ENCODE assay signal across 15 cellular contexts in the genomic region with DNA sequence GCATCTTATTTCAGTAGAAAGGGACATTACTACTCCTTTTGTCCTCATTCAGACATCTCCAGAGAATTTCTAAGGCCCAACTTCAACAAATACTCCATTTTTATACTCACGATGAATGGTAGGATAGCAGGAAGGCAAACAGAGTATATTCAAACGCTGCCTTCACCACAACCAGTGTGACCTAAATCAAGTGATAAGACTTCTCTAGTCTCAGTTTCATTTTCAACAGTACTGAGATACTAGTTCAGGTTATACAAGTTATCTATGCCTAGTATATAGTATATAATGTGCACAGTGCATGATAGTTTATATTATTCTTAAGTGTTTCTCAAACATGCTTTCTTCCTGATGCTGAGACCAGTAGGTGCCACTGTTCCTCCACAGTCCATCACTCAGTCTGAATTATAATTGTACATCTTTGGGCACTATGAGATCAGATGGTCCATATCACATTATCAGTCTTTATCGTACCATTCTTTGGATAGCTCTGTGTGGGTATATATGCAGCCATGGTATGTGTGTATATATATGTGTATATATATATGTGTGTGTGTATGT.
DNase-seq lines count a peak whose midpoint lies in the region; ATAC-seq, FAIRE-seq and TF ChIP-seq lines count a peak whose summit lies in the region.
"Had no signal": no experiment of that assay in that cellular context is flagged by ENCODE, and none has a peak within 500 bp of the region (broad histone marks: within the 10 kb centered on the region; RNA-seq: fewer than 3 reads in every experiment).

No MANE protein-coding gene starts in this region.

- H3K4me1 ChIP-seq in keratinocyte (ENCODE audit: control insufficient read depth, extremely low read depth, insufficient read depth, low read length): peaks cover 5% of the 10 kb centered on the region
- H3K4me1 ChIP-seq: left lung had no signal

- dilution Hi-C loops in keratinocyte (cut with MboI; ENCODE audit: extremely low pct_ligation_motif_present, low sequenced_read_pairs): no loop called here

- H3K9ac ChIP-seq in keratinocyte (ENCODE audit: control insufficient read depth, extremely low read depth, insufficient read depth, low read length): no peak overlapping the region

- H3K4me3 ChIP-seq in keratinocyte (ENCODE audit: control insufficient read depth in 2 of 3, extremely low read depth in 1 of 3, insufficient read depth in 2 of 3, low read depth in 1 of 3, low read length in 3 of 3): no peak overlapping the region
- H3K4me3 ChIP-seq: left lung had no signal

- ATAC-seq in GM18511 (IDR thresholded peaks at IDR 0.05; ENCODE audit: unreplicated experiment) (peak; percentile 66), HG03280 (IDR thresholded peaks at IDR 0.05; ENCODE audit: unreplicated experiment) (peak; percentile 53), GM21528 (IDR thresholded peaks at IDR 0.05; ENCODE audit: low FRiP score, unreplicated experiment) (no peak), HG02642 (IDR thresholded peaks at IDR 0.05; ENCODE audit: poor library complexity, unreplicated experiment) (no peak)
- ATAC-seq: CD8-positive, alpha-beta T cell; left lung had no signal

- H3K27ac ChIP-seq in VCaP: no peak overlapping the region
- H3K27ac ChIP-seq in keratinocyte (ENCODE audit: control insufficient read depth, insufficient read depth, low read length): no peak overlapping the region
- H3K27ac ChIP-seq: left lung had no signal

- FAIRE-seq in keratinocyte (lab: Jason Lieb, UNC): no peak

- no peak overlapping the region for H2AFZ ChIP-seq in keratinocyte (ENCODE audit: control insufficient read depth, low read length)

- no peaks in the 10 kb centered on the region for H3K79me2 ChIP-seq in keratinocyte (ENCODE audit: control insufficient read depth, insufficient read depth, low read length)

- TF ChIP-seq CTCF in VCaP (conservative IDR thresholded peaks at IDR 0.05): peak; percentile 54
- TF ChIP-seq CTCF in keratinocyte (optimal IDR thresholded peaks at IDR 0.05 in 1 of 3, IDR thresholded peaks at IDR 0.05 in 1 of 3, conservative IDR thresholded peaks at IDR 0.05 in 1 of 3; ENCODE audit: extremely low read depth in 1 of 3, insufficient read depth in 2 of 3, low read length in 3 of 3): peak; percentile 13 to 40 (median 18)

- no peaks in the 10 kb centered on the region for H3K9me3 ChIP-seq in keratinocyte (ENCODE audit: control insufficient read depth, low read depth, low read length)
- H3K9me3 ChIP-seq: left lung had no signal

- H3K27me3 ChIP-seq in keratinocyte (ENCODE audit: control insufficient read depth, extremely low read depth, insufficient read depth, low read length): no peaks in the 10 kb centered on the region
- H3K27me3 ChIP-seq: left lung had no signal

- no peaks in the 10 kb centered on the region for H3K9me1 ChIP-seq in keratinocyte (ENCODE audit: control insufficient read depth, extremely low read depth, insufficient read depth, low read length)

- H3K4me2 ChIP-seq in keratinocyte (ENCODE audit: control insufficient read depth, extremely low read depth, insufficient read depth, low read depth, low read length): no peak overlapping the region

- DNase-seq in keratinocyte (ENCODE audit: low read depth, low spot score) (no peak), mucosa of gallbladder (ENCODE audit: low spot score) (no peak)
- DNase-seq in activated CD4-positive, alpha-beta T cell treated with anti-CD3 and anti-CD28 coated beads, Interleukin-2, amount 50 U/mL, for 1 hour: no peak
- DNase-seq: activated CD8-positive, alpha-beta memory T cell treated with anti-CD3 and anti-CD28 coated beads, Interleukin-2, amount 50 U/mL, for 48 hours; CD8-positive, alpha-beta T cell; left lung; NCI-H1092; occipital lobe; stimulated activated CD4-positive, alpha-beta T cell treated with anti-CD3 and anti-CD28 coated beads, Interleukin-2, amount 100 ng/mL, for 48 hours; T-helper 9 cell had no signal

- no peaks in the 10 kb centered on the region for H4K20me1 ChIP-seq in keratinocyte (ENCODE audit: control insufficient read depth, extremely low read depth, insufficient read depth, low read length)

- H3K36me3 ChIP-seq in keratinocyte (ENCODE audit: control insufficient read depth in 2 of 2, extremely low read depth in 1 of 2, insufficient read depth in 2 of 2, low read length in 2 of 2): no peaks in the 10 kb centered on the region
- H3K36me3 ChIP-seq: left lung had no signal

Comparison
In these comparisons a context has a peak if more than half of its experiments do, and no peak if none do; other contexts are left out.
1. ATAC-seq: peak in GM18511 (single experiment) and HG03280 (single experiment); none in GM21528 (single experiment) and HG02642 (single experiment).